ENCODE assay signal across 21 cellular contexts in the genomic region with DNA sequence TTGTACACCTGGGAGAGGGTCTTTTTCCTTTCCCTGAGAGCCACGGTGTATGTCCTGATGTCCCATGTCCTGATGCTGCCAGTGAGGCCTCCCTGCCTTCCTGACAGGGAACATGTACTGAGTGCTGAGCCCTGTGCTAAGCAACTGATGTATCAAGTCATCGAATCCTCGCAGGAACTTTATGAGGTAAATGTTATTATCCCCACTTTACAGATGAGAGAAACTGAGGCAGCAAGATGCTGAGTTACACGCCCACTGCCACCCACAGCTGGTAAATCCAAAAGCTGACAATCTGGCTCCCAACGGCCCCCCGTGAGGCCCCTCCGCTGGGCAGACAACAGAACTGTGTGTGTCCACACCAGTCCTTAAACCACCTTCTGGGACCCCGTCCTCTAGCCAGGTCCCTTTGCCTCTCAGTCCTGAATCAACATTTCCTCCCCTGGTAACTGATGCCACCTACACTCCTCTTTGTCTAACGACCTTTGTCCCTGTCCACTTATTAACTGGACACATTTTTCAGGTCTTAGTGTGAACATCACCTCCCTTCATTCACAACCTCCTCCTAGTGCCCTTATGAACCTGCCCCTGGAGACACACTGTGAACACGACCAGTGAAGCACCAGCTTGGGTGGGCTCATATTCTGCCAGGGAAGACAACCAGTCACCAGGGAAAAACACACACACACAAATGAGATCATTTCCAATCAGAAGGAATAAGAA. TPM values are rescaled to one million over a fixed set of nuclear protein-coding genes. Genes with fewer than 3 reads are reported as not detected.
"Had no signal": no experiment of that assay in that cellular context is flagged by ENCODE, and none has a peak within 500 bp of the region (broad histone marks: within the 10 kb centered on the region; RNA-seq: fewer than 3 reads in every experiment).

No MANE protein-coding gene starts in this region.

- H3K27ac ChIP-seq: dorsolateral prefrontal cortex, epithelial cell of prostate, neural progenitor cell, ovary, thoracic aorta, upper lobe of left lung had no signal

- H3K4me3 Mint-ChIP-seq: brain; naive thymus-derived CD4-positive, alpha-beta T cell; neural progenitor cell; stimulated activated naive B cell treated with anti-CD40 and anti-IgM and Interleukin-4, amounts not matched to agents 10 μg/mL and 1 μg/mL and 100 μg/mL, for 72 hours had no signal

- H3K4me1 Mint-ChIP-seq: neural progenitor cell had no signal

- H3K9me3 Mint-ChIP-seq: brain; naive thymus-derived CD4-positive, alpha-beta T cell; neural progenitor cell; stimulated activated naive B cell treated with anti-CD40 and anti-IgM and Interleukin-4, amounts not matched to agents 10 μg/mL and 1 μg/mL and 100 μg/mL, for 72 hours had no signal

- ATAC-seq: activated CD4-positive, CD25-positive, alpha-beta regulatory T cell treated with anti-CD3 and anti-CD28 coated beads, Interleukin-2, amount 50 U/mL, for 24 hours; left ventricle myocardium superior; naive thymus-derived CD4-positive, alpha-beta T cell; sciatic nerve; stimulated activated naive B cell treated with anti-CD40 and anti-IgM and Interleukin-4, amounts not matched to agents 10 μg/mL and 1 μg/mL and 100 μg/mL, for 72 hours had no signal

- H3K27me3 ChIP-seq: dorsolateral prefrontal cortex, ovary, upper lobe of left lung had no signal

- H3K4me3 ChIP-seq: dorsolateral prefrontal cortex, neural progenitor cell, ovary, smooth muscle cell, thoracic aorta, upper lobe of left lung had no signal

- DNase-seq: anterior cingulate cortex; central memory CD4-positive, alpha-beta T cell; dorsolateral prefrontal cortex; foreskin fibroblast; left ventricle myocardium superior; mesenchymal stem cell; naive thymus-derived CD4-positive, alpha-beta T cell; ovary; stimulated activated CD4-positive, alpha-beta T cell treated with anti-CD3 and anti-CD28 coated beads, Interleukin-4, amount 100 ng/mL, for 4 hours; stimulated activated naive B cell treated with anti-CD40 and anti-IgM and Interleukin-4, amounts not matched to agents 10 μg/mL and 1 μg/mL and 100 μg/mL, for 72 hours; T1000 had no signal

- H3K27me3 Mint-ChIP-seq: naive thymus-derived CD4-positive, alpha-beta T cell; stimulated activated naive B cell treated with anti-CD40 and anti-IgM and Interleukin-4, amounts not matched to agents 10 μg/mL and 1 μg/mL and 100 μg/mL, for 72 hours had no signal

- H3K27ac Mint-ChIP-seq: neural progenitor cell; stimulated activated naive B cell treated with anti-CD40 and anti-IgM and Interleukin-4, amounts not matched to agents 10 μg/mL and 1 μg/mL and 100 μg/mL, for 72 hours had no signal

- H3K36me3 ChIP-seq: neural progenitor cell, ovary had no signal

- H3K9me3 ChIP-seq: ovary, thoracic aorta, upper lobe of left lung had no signal

RNA-seq across cellular contexts. Expression of a gene that starts 21.4 kb away (rescaled TPM):
- total RNA-seq: glomerular endothelial cell, left ventricle myocardium superior, smooth muscle cell, thoracic aorta had no signal

RNA-seq across cellular contexts. Expression of a gene that starts 25.1 kb away (rescaled TPM):
- total RNA-seq: glomerular endothelial cell, smooth muscle cell had no signal

RNA-seq across cellular contexts. Expression of a gene that starts 35.9 kb away (rescaled TPM):
- total RNA-seq: glomerular endothelial cell; left ventricle myocardium superior; naive thymus-derived CD4-positive, alpha-beta T cell; sciatic nerve; T-helper 1 cell treated with Interleukin-12 subunit alpha and Interleukin-12 subunit beta and Interleukin-4 antibody, amounts not matched to agents 30 ng/mL and 1 ng/mL, for 36 hours had no signal
